Comparison of ENCODE assay signal across 10 cellular contexts in genomic region chr10:69022611-69023010, GRCh38.
"Had no signal": no experiment of that assay in that cellular context is flagged by ENCODE, and none has a peak within 500 bp of the region (broad histone marks: within the 10 kb centered on the region; RNA-seq: fewer than 3 reads in every experiment).

No MANE protein-coding gene starts in this region.

- H2AFZ ChIP-seq: GM23248, GM23338 had no signal

- H3K4me1 Mint-ChIP-seq: GM23338 had no signal

- FAIRE-seq: H1, H54 had no signal

- ATAC-seq: GM23338, HCT116 had no signal

- H3K27ac Mint-ChIP-seq: GM23338, HFFc6 had no signal

- DNase-seq: GM23248, GOT3, H7, HCEC 1CT, HFFc6 had no signal

- H3K9me3 ChIP-seq: HAP-1 had no signal

- H3K4me1 ChIP-seq: HAP-1 had no signal

- H3K4me3 Mint-ChIP-seq: GM23338, HFFc6 had no signal

- H3K27ac ChIP-seq: GM23248 had no signal

- H3K36me3 ChIP-seq: HAP-1 had no signal

- H3K4me2 ChIP-seq: GM23338 had no signal

- H3K9me3 Mint-ChIP-seq: GM23338, HFFc6 had no signal

- H3K9ac ChIP-seq: GM23248 had no signal

- H3K4me3 ChIP-seq: GM23248, GM23338, HAP-1 had no signal
